8 cellular contexts compared by ENCODE assay signal in the genomic region with DNA sequence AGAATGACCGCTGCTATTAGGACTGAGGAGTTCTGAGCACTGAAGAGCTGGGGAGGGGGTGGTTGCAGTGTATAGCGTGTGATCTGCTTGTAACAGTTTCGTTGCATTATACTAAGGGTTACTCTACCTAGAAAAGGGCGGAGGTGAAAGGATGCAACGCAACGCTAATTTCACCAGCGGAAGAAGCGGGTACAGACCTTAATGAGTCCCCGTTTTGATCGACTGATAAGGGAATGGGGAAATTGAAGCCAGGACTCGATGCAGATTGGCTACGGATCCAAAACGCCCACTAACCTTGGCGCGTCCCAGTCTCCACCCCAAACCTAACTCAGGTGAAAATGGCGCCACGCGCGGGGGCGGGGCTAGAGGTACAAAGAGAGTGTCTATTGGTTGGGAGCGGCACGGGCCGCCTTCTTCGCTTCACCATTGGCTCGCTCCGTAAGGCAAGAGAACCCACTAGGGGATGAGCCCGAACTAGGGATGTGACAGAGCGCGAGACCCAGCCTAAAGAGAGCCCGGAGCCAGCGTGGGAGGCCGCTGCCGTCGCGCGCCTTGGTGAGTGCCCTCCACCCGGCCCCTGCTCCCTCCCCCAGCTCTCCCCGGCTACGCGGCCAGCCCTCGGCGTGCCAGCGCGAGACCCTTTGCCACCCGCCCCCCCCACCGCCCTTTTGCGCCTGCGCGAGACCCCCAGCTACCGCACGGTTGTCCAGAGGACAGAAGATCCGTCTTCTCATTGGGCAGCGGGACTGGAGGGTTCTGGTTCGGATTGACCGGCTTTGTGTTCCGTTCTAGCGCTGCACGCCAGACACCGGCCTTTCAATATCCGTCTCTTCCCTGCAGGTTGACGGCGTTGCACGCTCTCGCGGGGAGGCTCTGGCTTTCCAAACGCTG. TPM values are rescaled to one million over a fixed set of nuclear protein-coding genes. Genes with fewer than 3 reads are reported as not detected.
A peak's percentile ranks its signal among the peaks of the same experiment; 100 is the strongest.
DNase-seq lines count a peak whose midpoint lies in the region; ATAC-seq and TF ChIP-seq lines count a peak whose summit lies in the region.

A gene (plus strand): TSS at position 456 of the 891 bp plus-strand sequence. CDS start 1,964 bp downstream, outside the sequence.

- H3K27me3 Mint-ChIP-seq in IgD-negative memory B cell, result no peaks in the 10 kb centered on the region

- H3K9me3 Mint-ChIP-seq in IgD-negative memory B cell, result no peaks in the 10 kb centered on the region

- DNase-seq in DMS 273 (lab: John Stamatoyannopoulos, UW; ENCODE audit: unreplicated experiment), result peak; percentile 98
- DNase-seq in OCI-M1 (lab: John Stamatoyannopoulos, UW), result peak; percentile 96
- DNase-seq in activated T-cell treated with anti-CD3 and anti-CD28 coated beads for 1 hour (ENCODE audit: low read depth), result peak; percentile 90
- DNase-seq in epithelial cell of esophagus (ENCODE audit: low read depth), result peak; percentile 94
- peak; percentile 95 for DNase-seq in mucosa of descending colon
- DNase-seq in stimulated activated CD8-positive, alpha-beta memory T cell treated with anti-CD3 and anti-CD28 coated beads, Interleukin-4, amount 100 ng/mL, for 1 hour (ENCODE audit: low read depth in 2 of 2, low spot score in 1 of 2), result peak; percentile 67 to 86

- peak within 1 kb of the TSS; percentile 61 to 95 (median 78) for H3K27ac Mint-ChIP-seq in IgD-negative memory B cell

- ATAC-seq in GM21529 (IDR thresholded peaks at IDR 0.05; ENCODE audit: unreplicated experiment) (peak; percentile 96), mucosa of descending colon (peak; percentile 98)

- no peaks in the 10 kb centered on the region for H3K36me3 ChIP-seq in mucosa of descending colon (ENCODE audit: low read depth)

- no peaks in the 10 kb centered on the region for H3K9me3 ChIP-seq in mucosa of descending colon

- no peaks in the 10 kb centered on the region for H3K4me1 ChIP-seq in mucosa of descending colon (ENCODE audit: low read depth)

- TF ChIP-seq CTCF in epithelial cell of esophagus (IDR thresholded peaks at IDR 0.05; ENCODE audit: insufficient read depth, low read depth, low read length, missing control alignments) (no peak), mucosa of descending colon (IDR thresholded peaks at IDR 0.05) (no peak)

- H3K4me3 ChIP-seq in epithelial cell of esophagus (ENCODE audit: low read length) (peak within 1 kb of the TSS; percentile 61), mucosa of descending colon (peak within 1 kb of the TSS; percentile 28)

- intact Hi-C loops in mucosa of descending colon (cut with DNase I, micrococcal nuclease), result no loop called here

- H3K36me3 Mint-ChIP-seq in IgD-negative memory B cell, result no peaks in the 10 kb centered on the region

- H3K4me3 Mint-ChIP-seq in IgD-negative memory B cell, result peak within 1 kb of the TSS; percentile 86 to 95 (median 92)

- peaks cover 8 to 14% (median 13%) of the 10 kb centered on the region in 3 donors for H3K4me1 Mint-ChIP-seq in IgD-negative memory B cell

RNA-seq across cellular contexts. Expression of the gene that starts here (rescaled TPM):
- 61.2 TPM for polyA plus RNA-seq in IgD-negative memory B cell
- 100 to 1,000 TPM in 2 of 3 donors, 10 to 100 TPM in 1; 60.5 to 161 (median 158) TPM for total RNA-seq in mucosa of descending colon

Comparison
In these comparisons a context has a peak if more than half of its experiments do, and no peak if none do; other contexts are left out.
1. Peak in every context shown above with its lines: DNase-seq, ATAC-seq and H3K4me3 ChIP-seq.